In the genomic region with DNA sequence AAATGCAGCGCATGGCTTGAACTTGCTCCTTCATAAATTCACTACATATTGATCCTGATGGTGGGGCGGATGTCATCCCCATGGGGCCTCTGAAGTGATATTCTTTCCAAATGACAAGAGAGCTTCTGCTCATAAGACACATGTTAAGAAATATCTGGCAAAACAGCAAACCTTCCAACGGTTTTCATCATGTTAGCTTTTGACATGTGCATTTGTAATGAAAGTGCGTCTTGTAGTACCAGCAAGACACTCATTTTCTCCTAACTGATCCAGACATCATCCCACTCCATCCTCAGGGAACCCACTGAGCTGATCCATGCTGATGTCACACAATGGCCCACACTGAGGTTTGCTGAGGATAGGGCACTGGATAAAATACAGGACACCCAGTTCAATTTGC, we compare ENCODE assay signal across 26 cellular contexts. TPM values are rescaled to one million over a fixed set of nuclear protein-coding genes. Genes with fewer than 3 reads are reported as not detected.
"Had no signal": no experiment of that assay in that cellular context is flagged by ENCODE, and none has a peak within 500 bp of the region (broad histone marks: within the 10 kb centered on the region; RNA-seq: fewer than 3 reads in every experiment).

No MANE protein-coding gene starts in this region.

- DNase-seq: naive thymus-derived CD8-positive, alpha-beta T cell; nephron progenitor cell; occipital lobe; ovary; posterior cingulate gyrus; psoas muscle; right cardiac atrium; right lobe of liver; sigmoid colon; small intestine; stimulated activated CD4-positive, alpha-beta T cell treated with anti-CD3 and anti-CD28 coated beads, Interleukin-15, amount 100 ng/mL, for 24 hours; stimulated activated CD4-positive, alpha-beta T cell treated with anti-CD3 and anti-CD28 coated beads, Interleukin-2, amount 100 ng/mL, for 24 hours; stimulated activated CD4-positive, alpha-beta T cell treated with anti-CD3 and anti-CD28 coated beads, Interleukin-2, amount 100 ng/mL, for 48 hours; stimulated activated CD4-positive, alpha-beta T cell treated with anti-CD3 and anti-CD28 coated beads, Interleukin-4, amount 100 ng/mL, for 24 hours; stimulated activated naive B cell treated with anti-CD40 and anti-IgM and Interleukin-4, amounts not matched to agents 10 μg/mL and 1 μg/mL and 100 μg/mL, for 72 hours; stimulated activated naive CD4-positive, alpha-beta T cell treated with Interleukin-2 at 50 U/mL for 16 hours; stomach; thyroid gland; upper lobe of right lung; uterus had no signal

- ATAC-seq: naive thymus-derived CD8-positive, alpha-beta T cell; natural killer cell treated with Interleukin-12 subunit alpha and Interleukin-12 subunit beta and Interleukin-15 and Interleukin-18, amount 100 ng/mL, for 72 hours; psoas muscle; right cardiac atrium; right lobe of liver; stimulated activated effector memory CD8-positive, alpha-beta T cell treated with anti-CD3 and anti-CD28 coated beads, Interleukin-12 subunit alpha, Interleukin-12 subunit beta, amount 100 ng/mL, for 72 hours; stimulated activated naive B cell treated with anti-CD40 and anti-IgM and Interleukin-4, amounts not matched to agents 10 μg/mL and 1 μg/mL and 100 μg/mL, for 72 hours; upper lobe of right lung had no signal

- H3K36me3 ChIP-seq: neural progenitor cell, ovary, right lobe of liver, sigmoid colon, stomach, thoracic aorta, thyroid gland, tibial nerve, upper lobe of right lung, uterus had no signal

- H2AFZ ChIP-seq: neural progenitor cell, parathyroid adenoma had no signal

- H3K27me3 ChIP-seq: neural progenitor cell, ovary, right lobe of liver, sigmoid colon, stomach, thyroid gland, tibial nerve, upper lobe of right lung, uterus had no signal

- H3K4me2 ChIP-seq: neural progenitor cell had no signal

- H3K27ac ChIP-seq: neural progenitor cell, ovary, parathyroid adenoma, psoas muscle, right lobe of liver, sigmoid colon, stomach, thoracic aorta, thyroid gland, tibial nerve, upper lobe of right lung, uterus had no signal

- H3K4me1 ChIP-seq: parathyroid adenoma, psoas muscle, right lobe of liver, stomach, thyroid gland, upper lobe of right lung had no signal

- H3K9ac ChIP-seq: neural progenitor cell, parathyroid adenoma had no signal

- H3K9me3 ChIP-seq: ovary, psoas muscle, right lobe of liver, sigmoid colon, stomach, thoracic aorta, thyroid gland, tibial nerve, upper lobe of right lung, uterus had no signal

- H3K4me3 ChIP-seq: neural progenitor cell, ovary, psoas muscle, right lobe of liver, sigmoid colon, stomach, thoracic aorta, thyroid gland, tibial nerve, upper lobe of right lung, uterus had no signal

- H3K79me2 ChIP-seq: parathyroid adenoma had no signal

RNA-seq across cellular contexts. Expression of a gene that starts 45.6 kb away (rescaled TPM):
- total RNA-seq: naive thymus-derived CD8-positive, alpha-beta T cell; natural killer cell treated with Interleukin-12 subunit alpha and Interleukin-12 subunit beta and Interleukin-15 and Interleukin-18, amount 100 ng/mL, for 72 hours had no signal
- polyA plus RNA-seq: naive thymus-derived CD8-positive, alpha-beta T cell had no signal
